7 cellular contexts compared by ENCODE assay signal in genomic region chr5:139844472-139845145, GRCh38. TPM values are rescaled to one million over a fixed set of nuclear protein-coding genes. Genes with fewer than 3 reads are reported as not detected.
DNase-seq lines count a peak whose midpoint lies in the region; ATAC-seq, FAIRE-seq and TF ChIP-seq lines count a peak whose summit lies in the region.

No MANE protein-coding gene starts in this region.

- WGBS in pancreas, 2 donors, result 48 to 50% methylated on average over 18 of the region's 18 CpGs
- 21 to 52% methylated on average over 2 to 18 of the region's 18 CpGs for WGBS in transverse colon (ENCODE audit: low coverage in 1 of 2), 2 donors

- H3K4me1 ChIP-seq in pancreas (peaks cover 0 to 4% (median 0%) of the 10 kb centered on the region in 3 donors), transverse colon (peaks cover 4 to 10% (median 8%) of the 10 kb centered on the region in 4 donors)

- TF ChIP-seq CTCF in GM12873 (IDR thresholded peaks at IDR 0.05; ENCODE audit: insufficient read depth, low read depth, low read length, missing control alignments) (peak; percentile 91), RWPE1 (conservative IDR thresholded peaks at IDR 0.05; ENCODE audit: low read depth) (peak; percentile 77), pancreas (IDR thresholded peaks at IDR 0.05) (peak; percentile 20 to 63 (median 45)), transverse colon (IDR thresholded peaks at IDR 0.05) (peak; percentile 52 to 59 (median 58))

- DNase-seq in HTR-8/SVneo (ENCODE audit: insufficient read length, low spot score) (peak; percentile 70), RWPE1 (ENCODE audit: low spot score) (peak; percentile 71), foreskin melanocyte (peak; percentile 73), pancreas (peak; percentile 53 to 86 (median 74)), transverse colon (peak; percentile 74)
- DNase-seq in activated T-helper 9 cell treated with anti-CD3 and anti-CD28 coated beads, Interleukin-2, amount 50 U/mL, for 16 hours (ENCODE audit: low read depth), result peak; percentile 54

- CTCF ChIA-PET in RWPE1 (lab: Yijun Ruan, JAX), result interaction anchor here (0.7 to 5.2 kb wide), 7 partner anchors 13 to 126 kb away, joined by 3 to 37 read pairs (median 4); no protein-coding TSS in a partner anchor

- intact Hi-C loops in pancreas (cut with DNase I) (loop anchor here in 1 of 3 donors (5.0 kb wide), 1 partner anchor 52 kb away; no protein-coding TSS in a partner anchor), transverse colon (cut with DNase I; ENCODE audit: low total_unique reads) (no loop called here)

- no peak overlapping the region for H3K27ac ChIP-seq in RWPE1
- H3K27ac ChIP-seq in pancreas, result no peak overlapping the region
- H3K27ac ChIP-seq in transverse colon, result no peak overlapping the region

- H3K36me3 ChIP-seq in pancreas, result no peaks in the 10 kb centered on the region
- H3K36me3 ChIP-seq in transverse colon, result no peaks in the 10 kb centered on the region

- POLR2A ChIA-PET in RWPE1 (lab: Yijun Ruan, JAX; ENCODE audit: low non-redundant PET), result no interaction called here

- no peaks in the 10 kb centered on the region for H3K27me3 ChIP-seq in pancreas
- peaks cover 43% of the 10 kb centered on the region for H3K27me3 ChIP-seq in transverse colon

- in situ Hi-C loops in transverse colon (cut with MboI; ENCODE audit: low pct_ligation_motif_present in 1 of 4, low pct_unique_long_range_greater_than_20kb in 1 of 4, low sequenced_read_pairs in 3 of 4), result loop anchor here in 1 of 4 donors (5.0 kb wide), 1 partner anchor 57 kb away; no protein-coding TSS in a partner anchor

- TF ChIP-seq POLR2A in transverse colon (IDR thresholded peaks at IDR 0.05), result no peak

- FAIRE-seq in HTR-8/SVneo (lab: Jason Lieb, UNC), result peak; percentile 42
- FAIRE-seq in pancreas (lab: Jason Lieb, UNC), result no peak

- H3K4me3 ChIP-seq in pancreas, result no peak overlapping the region
- no peak overlapping the region for H3K4me3 ChIP-seq in transverse colon

- TF ChIP-seq EP300 in transverse colon (IDR thresholded peaks at IDR 0.05; ENCODE audit: low read depth), result no peak

- H3K9me3 ChIP-seq in pancreas (no peaks in the 10 kb centered on the region), transverse colon (no peaks in the 10 kb centered on the region)

- peak in 3 of 4 donors; percentile 23 to 57 (median 56) for ATAC-seq in pancreas

RNA-seq across cellular contexts. Expression of gene PSD2, which starts 49.0 kb away (rescaled TPM):
- total RNA-seq in pancreas, result under 1 TPM; 0.06 to 0.66 (median 0.08) TPM
- under 1 TPM; 0.45 to 0.49 TPM for polyA plus RNA-seq in pancreas
- under 1 TPM in 1 of 4 donors, not detected in 3; 0.16 TPM for total RNA-seq in transverse colon
